ENCODE assay signal across 18 cellular contexts in the genomic region with DNA sequence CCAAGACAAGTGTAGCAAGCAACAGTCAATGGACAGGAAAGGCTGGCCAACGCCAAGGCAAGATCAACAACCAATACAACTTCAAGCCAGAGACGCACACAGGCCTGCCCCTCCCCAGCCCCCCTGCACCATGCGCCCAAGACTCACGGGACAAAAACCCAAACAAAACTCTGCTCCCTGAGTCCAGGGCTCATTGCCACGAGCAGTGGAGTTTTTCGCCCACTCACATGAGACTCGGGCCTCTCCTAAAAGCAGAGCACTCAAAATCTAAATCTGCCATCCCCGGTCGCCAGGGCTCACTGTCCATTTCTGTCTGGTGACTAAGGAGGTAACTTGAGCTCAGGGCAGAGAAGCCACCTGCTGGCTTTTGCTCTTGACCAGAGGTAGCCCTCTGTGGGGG.
DNase-seq lines count a peak whose midpoint lies in the region; ATAC-seq, FAIRE-seq and TF ChIP-seq lines count a peak whose summit lies in the region.
"Had no signal": no experiment of that assay in that cellular context is flagged by ENCODE, and none has a peak within 500 bp of the region (broad histone marks: within the 10 kb centered on the region; RNA-seq: fewer than 3 reads in every experiment).

No MANE protein-coding gene starts in this region.

- FAIRE-seq in keratinocyte (lab: Jason Lieb, UNC): no peak
- FAIRE-seq: D721Med had no signal

- ATAC-seq in CD4-positive, alpha-beta T cell (ENCODE audit: poor library complexity): no peak
- no peak for ATAC-seq in left colon

- dilution Hi-C loops in keratinocyte (cut with MboI; ENCODE audit: extremely low pct_ligation_motif_present, low sequenced_read_pairs): no loop called here

- no peak overlapping the region for H3K27ac ChIP-seq in CD4-positive, alpha-beta T cell (ENCODE audit: low read depth, low read length)
- peak overlapping the region; percentile 87 for H3K27ac ChIP-seq in OCI-LY1 (ENCODE audit: low read depth, low read length, poor library complexity, severe bottlenecking)
- H3K27ac ChIP-seq in keratinocyte (ENCODE audit: control insufficient read depth, insufficient read depth, low read length): peak overlapping the region; percentile 70
- peak overlapping the region; percentile 94 for H3K27ac ChIP-seq in skeletal muscle tissue (ENCODE audit: low read depth, low read length)
- H3K27ac ChIP-seq: PC-9, SK-N-MC had no signal

- H3K36me3 ChIP-seq in OCI-LY1 (ENCODE audit: insufficient read depth, low read length): peaks cover 47% of the 10 kb centered on the region; the same call in 1 of the 2 replicates
- peaks cover 49 to 64% of the 10 kb centered on the region in 2 experiments for H3K36me3 ChIP-seq in keratinocyte (ENCODE audit: control insufficient read depth in 2 of 2, extremely low read depth in 1 of 2, insufficient read depth in 2 of 2, low read length in 2 of 2)
- peaks cover 0 to 9% (median 0%) of the 10 kb centered on the region in 3 donors for H3K36me3 ChIP-seq in skeletal muscle tissue (ENCODE audit: control insufficient read depth in 3 of 3, insufficient read depth in 3 of 3, low read length in 3 of 3)

- peaks cover 85% of the 10 kb centered on the region for H3K36me3 Mint-ChIP-seq in CD4-positive, alpha-beta T cell (ENCODE audit: low read depth)

- H3K4me1 Mint-ChIP-seq in CD4-positive, alpha-beta T cell (ENCODE audit: low read depth): peaks cover 53% of the 10 kb centered on the region

- peaks cover 32% of the 10 kb centered on the region for H3K4me1 ChIP-seq in OCI-LY1 (ENCODE audit: insufficient read depth, low read length, severe bottlenecking)
- H3K4me1 ChIP-seq in keratinocyte (ENCODE audit: control insufficient read depth, extremely low read depth, insufficient read depth, low read length): peaks cover 45% of the 10 kb centered on the region
- H3K4me1 ChIP-seq in skeletal muscle tissue (ENCODE audit: control insufficient read depth in 3 of 3, insufficient read depth in 3 of 3, low read length in 3 of 3): peaks cover 40 to 56% (median 55%) of the 10 kb centered on the region in 3 donors

- H3K4me2 ChIP-seq in OCI-LY1 (ENCODE audit: low read length): no peak overlapping the region
- no peak overlapping the region for H3K4me2 ChIP-seq in keratinocyte (ENCODE audit: control insufficient read depth, extremely low read depth, insufficient read depth, low read depth, low read length)
- H3K4me2 ChIP-seq: PC-9 had no signal

- H3K9ac ChIP-seq in OCI-LY1 (ENCODE audit: low read length): no peak overlapping the region
- H3K9ac ChIP-seq in keratinocyte (ENCODE audit: control insufficient read depth, extremely low read depth, insufficient read depth, low read length): no peak overlapping the region
- peak overlapping the region; percentile 60 to 76 (median 67) for H3K9ac ChIP-seq in skeletal muscle tissue (ENCODE audit: low read depth in 1 of 3, low read length in 3 of 3)

- no peaks in the 10 kb centered on the region for H3K9me3 ChIP-seq in CD4-positive, alpha-beta T cell (ENCODE audit: control insufficient read depth, low read length)
- no peaks in the 10 kb centered on the region for H3K9me3 ChIP-seq in OCI-LY1 (ENCODE audit: low read length)
- H3K9me3 ChIP-seq in keratinocyte (ENCODE audit: control insufficient read depth, low read depth, low read length): no peaks in the 10 kb centered on the region
- no peaks in the 10 kb centered on the region for H3K9me3 ChIP-seq in skeletal muscle tissue (ENCODE audit: control insufficient read depth in 3 of 3, low read length in 3 of 3)

- H3K27ac Mint-ChIP-seq in CD4-positive, alpha-beta T cell: peak overlapping the region; percentile 6

- H2AFZ ChIP-seq in OCI-LY1 (ENCODE audit: low read length): no peak overlapping the region
- H2AFZ ChIP-seq in keratinocyte (ENCODE audit: control insufficient read depth, low read length): no peak overlapping the region
- H2AFZ ChIP-seq: PC-9 had no signal

- TF ChIP-seq CTCF in CD4-positive, alpha-beta T cell (IDR thresholded peaks at IDR 0.05): no peak
- no peak for TF ChIP-seq CTCF in OCI-LY1 (IDR thresholded peaks at IDR 0.05; ENCODE audit: low read length)
- TF ChIP-seq CTCF in keratinocyte (optimal IDR thresholded peaks at IDR 0.05 in 1 of 3, IDR thresholded peaks at IDR 0.05 in 1 of 3, conservative IDR thresholded peaks at IDR 0.05 in 1 of 3; ENCODE audit: extremely low read depth in 1 of 3, insufficient read depth in 2 of 3, low read length in 3 of 3): no peak

- H3K9me1 ChIP-seq in keratinocyte (ENCODE audit: control insufficient read depth, extremely low read depth, insufficient read depth, low read length): peaks cover 20% of the 10 kb centered on the region

- intact Hi-C loops in CD4-positive, alpha-beta T cell (cut with DNase I, micrococcal nuclease): no loop called here
- intact Hi-C loops in left colon (cut with DNase I, micrococcal nuclease): no loop called here

- no peaks in the 10 kb centered on the region for H3K9me3 Mint-ChIP-seq in CD4-positive, alpha-beta T cell
- H3K9me3 Mint-ChIP-seq: IgD-negative memory B cell, memory B cell had no signal

- DNase-seq in CD4-positive, alpha-beta T cell: no peak
- DNase-seq in keratinocyte (ENCODE audit: low read depth, low spot score): no peak
- DNase-seq in HuH-7 (ENCODE audit: low spot score): no peak
- no peak for DNase-seq in activated naive CD4-positive, alpha-beta T cell treated with Interleukin-2 at 50 U/mL for 16 hours
- no peak for DNase-seq in left colon
- DNase-seq in NCI-H1105 treated with DMSO at 0.1 percent for 48 hours (lab: John Stamatoyannopoulos, UW): no peak
- DNase-seq: activated CD4-positive, alpha-beta T cell treated with anti-CD3 and anti-CD28 coated beads for 1 hour; activated naive CD4-positive, alpha-beta T cell; NCI-H526 treated with DMSO at 0.1 percent for 48 hours; PC-9; right cardiac atrium had no signal

- H3K9me2 ChIP-seq in OCI-LY1 (ENCODE audit: low read depth, low read length): no peaks in the 10 kb centered on the region

- no peaks in the 10 kb centered on the region for H3K27me3 Mint-ChIP-seq in CD4-positive, alpha-beta T cell
- H3K27me3 Mint-ChIP-seq: IgD-negative memory B cell, memory B cell had no signal

- H4K20me1 ChIP-seq in OCI-LY1 (ENCODE audit: insufficient read depth, low read length) (no peaks in the 10 kb centered on the region), keratinocyte (ENCODE audit: control insufficient read depth, extremely low read depth, insufficient read depth, low read length) (peaks cover 59% of the 10 kb centered on the region)

- H3K4me3 Mint-ChIP-seq in CD4-positive, alpha-beta T cell: no peak overlapping the region
- H3K4me3 Mint-ChIP-seq: IgD-negative memory B cell, memory B cell had no signal

- CTCF ChIA-PET in CD4-positive, alpha-beta T cell (lab: Charles Lee): no interaction called here

- H3K4me3 ChIP-seq in OCI-LY1 (ENCODE audit: low read depth, low read length, poor library complexity, severe bottlenecking): no peak overlapping the region
- no peak overlapping the region for H3K4me3 ChIP-seq in keratinocyte (ENCODE audit: control insufficient read depth in 2 of 3, extremely low read depth in 1 of 3, insufficient read depth in 2 of 3, low read depth in 1 of 3, low read length in 3 of 3)
- H3K4me3 ChIP-seq in skeletal muscle tissue (ENCODE audit: low read length in 3 of 3): peak overlapping the region; percentile 64 to 70 (median 69)
- H3K4me3 ChIP-seq: PC-9, SK-N-MC had no signal

- no peaks in the 10 kb centered on the region for H3K79me2 ChIP-seq in OCI-LY1 (ENCODE audit: insufficient read depth, low read length)
- H3K79me2 ChIP-seq in keratinocyte (ENCODE audit: control insufficient read depth, insufficient read depth, low read length): peaks cover 75% of the 10 kb centered on the region

- H3F3A ChIP-seq in OCI-LY1 (ENCODE audit: insufficient read depth, low read length): no peaks in the 10 kb centered on the region

- POLR2A ChIA-PET in CD4-positive, alpha-beta T cell (lab: Charles Lee): no interaction called here

- H3K27me3 ChIP-seq in CD4-positive, alpha-beta T cell (ENCODE audit: control insufficient read depth, insufficient read depth, low read length): no peaks in the 10 kb centered on the region
- H3K27me3 ChIP-seq in OCI-LY1 (ENCODE audit: insufficient read depth, low read length) (no peaks in the 10 kb centered on the region), keratinocyte (ENCODE audit: control insufficient read depth, extremely low read depth, insufficient read depth, low read length) (no peaks in the 10 kb centered on the region), skeletal muscle tissue (ENCODE audit: control insufficient read depth in 3 of 3, insufficient read depth in 3 of 3, low read length in 3 of 3) (no peaks in the 10 kb centered on the region)
- H3K27me3 ChIP-seq: brain microvascular endothelial cell had no signal

Comparison
In these comparisons a context has a peak if more than half of its experiments do, and no peak if none do; other contexts are left out.
1. H3K4me3 ChIP-seq: peak in skeletal muscle tissue (3 of 3); none in OCI-LY1 (single experiment) and keratinocyte (0 of 3).
2. H3K9ac ChIP-seq: peak in skeletal muscle tissue (3 of 3); none in OCI-LY1 (single experiment) and keratinocyte (single experiment).